ENCODE assay signal across 11 cellular contexts in genomic region chr3:125043599-125044151, GRCh38. TPM values are rescaled to one million over a fixed set of nuclear protein-coding genes. Genes with fewer than 3 reads are reported as not detected.
DNase-seq lines count a peak whose midpoint lies in the region; ATAC-seq and TF ChIP-seq lines count a peak whose summit lies in the region.
"Had no signal": no experiment of that assay in that cellular context is flagged by ENCODE, and none has a peak within 500 bp of the region (broad histone marks: within the 10 kb centered on the region; RNA-seq: fewer than 3 reads in every experiment).

No MANE protein-coding gene starts in this region.

- no peak overlapping the region; the same call in 1 of the 2 replicates for H3K27ac Mint-ChIP-seq in HFFc6
- H3K27ac Mint-ChIP-seq: activated CD8-positive, alpha-beta memory T cell treated with anti-CD3 and anti-CD28 coated beads, Interleukin-2, amount 10 ng/mL, durations not matched to agents 7 days and 5 days; activated naive CD8-positive, alpha-beta T cell treated with anti-CD3 and anti-CD28 coated beads for 36 hours had no signal

- H3K4me3 ChIP-seq in left lung, result no peak overlapping the region
- peak overlapping the region in 3 of 4 donors; percentile 19 to 27 (median 26) for H3K4me3 ChIP-seq in gastrocnemius medialis

- in situ Hi-C loops in gastrocnemius medialis (cut with MboI; ENCODE audit: low sequenced_read_pairs in 4 of 4), result no loop called here

- H3K36me3 Mint-ChIP-seq in HFFc6 (ENCODE audit: low read depth), result peaks cover 23% of the 10 kb centered on the region

- peaks cover 4% of the 10 kb centered on the region; the same call in 1 of the 2 replicates for H3K27me3 Mint-ChIP-seq in HFFc6 (ENCODE audit: insufficient read depth)
- H3K27me3 Mint-ChIP-seq: activated naive CD8-positive, alpha-beta T cell treated with anti-CD3 and anti-CD28 coated beads for 36 hours had no signal

- H3K9me3 ChIP-seq in left lung (no peaks in the 10 kb centered on the region), gastrocnemius medialis (no peaks in the 10 kb centered on the region)

- H3K36me3 ChIP-seq in left lung (no peaks in the 10 kb centered on the region), gastrocnemius medialis (no peaks in the 10 kb centered on the region)

- peak; percentile 14 for ATAC-seq in left lung
- ATAC-seq in gastrocnemius medialis, result peak; percentile 31 to 34
- no peak for ATAC-seq in HG02642 (IDR thresholded peaks at IDR 0.05; ENCODE audit: poor library complexity, unreplicated experiment)
- ATAC-seq: activated CD8-positive, alpha-beta memory T cell treated with anti-CD3 and anti-CD28 coated beads, Interleukin-2, amount 10 ng/mL, durations not matched to agents 7 days and 5 days had no signal

- H3K9me3 Mint-ChIP-seq in HFFc6, result no peaks in the 10 kb centered on the region
- H3K9me3 Mint-ChIP-seq: activated naive CD8-positive, alpha-beta T cell treated with anti-CD3 and anti-CD28 coated beads for 36 hours had no signal

- TF ChIP-seq CTCF in C4-2B (conservative IDR thresholded peaks at IDR 0.05) (no peak), left lung (IDR thresholded peaks at IDR 0.05) (no peak), gastrocnemius medialis (IDR thresholded peaks at IDR 0.05 in 4 of 5, conservative IDR thresholded peaks at IDR 0.05 in 1 of 5) (no peak), HFFc6 (IDR thresholded peaks at IDR 0.05) (no peak)

- TF ChIP-seq POLR2A in gastrocnemius medialis (IDR thresholded peaks at IDR 0.05), result no peak

- peak overlapping the region; percentile 1; the same call in 1 of the 2 replicates for H3K27ac ChIP-seq in C4-2B
- peak overlapping the region; percentile 79 to 84 for H3K27ac ChIP-seq in left lung
- H3K27ac ChIP-seq in gastrocnemius medialis, result peak overlapping the region; percentile 62 to 83 (median 76)

- no peak overlapping the region for H3K4me3 Mint-ChIP-seq in HFFc6
- H3K4me3 Mint-ChIP-seq: activated CD8-positive, alpha-beta memory T cell treated with anti-CD3 and anti-CD28 coated beads, Interleukin-2, amount 10 ng/mL, durations not matched to agents 7 days and 5 days; activated naive CD8-positive, alpha-beta T cell treated with anti-CD3 and anti-CD28 coated beads for 36 hours had no signal

- H3K4me1 ChIP-seq in left lung (peaks cover 34 to 77% of the 10 kb centered on the region in 2 donors), gastrocnemius medialis (peaks cover 69 to 81% of the 10 kb centered on the region in 2 donors)

- peaks cover 44% of the 10 kb centered on the region for H3K4me1 Mint-ChIP-seq in HFFc6 (ENCODE audit: low read depth)

- H3K27me3 ChIP-seq in left lung (no peaks in the 10 kb centered on the region), gastrocnemius medialis (no peaks in the 10 kb centered on the region)

- peak; percentile 62 for DNase-seq in dermis blood vessel endothelial cell
- DNase-seq in left lung, result no peak
- peak in 1 of 2 donors; percentile 45 for DNase-seq in gastrocnemius medialis
- no peak for DNase-seq in HPDE6-E6E7 (ENCODE audit: extremely low spot score)
- DNase-seq in NCI-H1694 treated with DMSO at 0.1 percent for 48 hours (lab: John Stamatoyannopoulos, UW), result no peak
- no peak for DNase-seq in HFFc6
- DNase-seq: activated CD8-positive, alpha-beta memory T cell treated with anti-CD3 and anti-CD28 coated beads, Interleukin-2, amount 10 ng/mL, durations not matched to agents 7 days and 5 days; activated naive CD8-positive, alpha-beta T cell treated with anti-CD3 and anti-CD28 coated beads for 36 hours; NCI-H1930 had no signal

- intact Hi-C loops in left lung (cut with DNase I), result no loop called here
- intact Hi-C loops in gastrocnemius medialis (cut with DNase I; ENCODE audit: low total_unique reads), result no loop called here

RNA-seq across cellular contexts. Expression of gene HEG1, which starts 12.1 kb away (rescaled TPM):
- 55.6 and 103 TPM in 2 replicates for total RNA-seq in dermis blood vessel endothelial cell
- total RNA-seq in left lung, result 100 to 1,000 TPM; 107 to 132 TPM
- total RNA-seq in gastrocnemius medialis, result 10 to 100 TPM in 3 of 4 donors, 1 to 10 TPM in 1; 9.8 to 27.1 (median 17.6) TPM
- total RNA-seq in HFFc6 (2021; fragmentation: NEBNext Ultra II Directional; extraction: Animal tissue kit (Norgen Biotek cat#: 25700)), result 100 to 1,000 TPM in 4 of 6 experiments, 10 to 100 TPM in 2; 88.6 to 126 (median 105) TPM

Comparison
In these comparisons a context has a peak if more than half of its experiments do, and no peak if none do; other contexts are left out.
1. H3K27ac ChIP-seq: peak in every context shown above with its lines; median percentile 82 in left lung; 76 in gastrocnemius medialis; 1 in C4-2B.
2. H3K4me3 ChIP-seq: peak in gastrocnemius medialis (3 of 4); none in left lung (0 of 2).